ENCODE assay signal across 13 cellular contexts in the genomic region with DNA sequence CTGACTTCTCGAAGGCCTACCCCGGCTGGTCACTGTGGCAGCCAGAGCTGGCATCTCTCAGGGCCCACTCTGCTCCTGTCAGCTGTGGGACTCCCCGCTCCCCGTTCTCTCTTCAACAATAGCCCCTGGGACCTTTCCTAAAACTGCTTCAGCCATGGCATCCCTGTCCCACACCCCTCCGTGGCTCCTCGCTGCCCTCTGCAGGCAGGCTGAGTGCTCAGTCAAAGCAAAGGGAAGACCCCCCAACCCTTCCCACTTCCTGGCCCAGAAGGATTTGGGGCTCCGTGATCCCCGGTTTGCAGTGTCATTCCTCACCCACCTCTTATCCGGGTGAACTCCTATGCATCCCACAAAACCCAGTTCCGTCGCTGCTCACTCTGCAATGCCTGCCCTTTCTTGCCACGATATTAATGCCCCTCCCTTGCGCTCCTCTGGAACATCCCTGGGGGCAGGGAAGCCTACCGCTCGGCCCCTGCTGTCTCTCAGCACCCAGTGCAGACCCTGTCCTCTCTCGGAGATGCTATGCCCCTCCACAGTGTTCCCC. TPM values are rescaled to one million over a fixed set of nuclear protein-coding genes. Genes with fewer than 3 reads are reported as not detected.
DNase-seq lines count a peak whose midpoint lies in the region; ATAC-seq, FAIRE-seq and TF ChIP-seq lines count a peak whose summit lies in the region.
"Had no signal": no experiment of that assay in that cellular context is flagged by ENCODE, and none has a peak within 500 bp of the region (broad histone marks: within the 10 kb centered on the region; RNA-seq: fewer than 3 reads in every experiment).

No MANE protein-coding gene starts in this region.

- H3K27me3 ChIP-seq in bronchial epithelial cell (ENCODE audit: control insufficient read depth, insufficient read depth, low read length) = no peaks in the 10 kb centered on the region

- no peaks in the 10 kb centered on the region for H3K36me3 ChIP-seq in bronchial epithelial cell (ENCODE audit: control insufficient read depth, insufficient read depth, low read length)
- H3K36me3 ChIP-seq: stomach had no signal

- H3K9me3 Mint-ChIP-seq in neural crest cell = no peaks in the 10 kb centered on the region
- H3K9me3 Mint-ChIP-seq: activated naive CD4-positive, alpha-beta T cell treated with anti-CD3 and anti-CD28 coated beads, Interleukin-2, amount 50 U/mL, for 72 hours had no signal

- no peak overlapping the region for H3K4me3 Mint-ChIP-seq in neural crest cell

- POLR2A ChIA-PET in GM10248 (lab: Yijun Ruan, JAX) = no interaction called here

- TF ChIP-seq CTCF in GM10248 (IDR thresholded peaks at IDR 0.05; ENCODE audit: control extremely low read depth, extremely low read depth, low read depth, missing control alignments) (peak; percentile 38), bronchial epithelial cell (IDR thresholded peaks at IDR 0.05; ENCODE audit: insufficient read depth, low read length, severe bottlenecking) (peak; percentile 47), neural crest cell (conservative IDR thresholded peaks at IDR 0.05) (peak; percentile 47)

- no peak for DNase-seq in GM10248 (ENCODE audit: extremely low spot score)
- peak; percentile 19 to 55 for DNase-seq in Kasumi-1 (lab: John Stamatoyannopoulos, UW)
- no peak for DNase-seq in bronchial epithelial cell (ENCODE audit: low read depth)
- peak; percentile 51 for DNase-seq in neural crest cell (ENCODE audit: low read depth, low spot score)
- no peak for DNase-seq in activated T-cell treated with anti-CD3 and anti-CD28 coated beads for 4 hours
- DNase-seq: GDM1, NCI-H2029, stomach had no signal

- ATAC-seq in HG03571 (IDR thresholded peaks at IDR 0.05; ENCODE audit: unreplicated experiment) (no peak), GM21737 (IDR thresholded peaks at IDR 0.05; ENCODE audit: unreplicated experiment) (no peak), HG03457 (IDR thresholded peaks at IDR 0.05; ENCODE audit: unreplicated experiment) (no peak)
- ATAC-seq: activated naive CD4-positive, alpha-beta T cell treated with anti-CD3 and anti-CD28 coated beads, Interleukin-2, amount 50 U/mL, for 72 hours had no signal

- H3K36me3 Mint-ChIP-seq in neural crest cell (ENCODE audit: low read depth) = no peaks in the 10 kb centered on the region
- H3K36me3 Mint-ChIP-seq: activated naive CD4-positive, alpha-beta T cell treated with anti-CD3 and anti-CD28 coated beads, Interleukin-2, amount 50 U/mL, for 72 hours had no signal

- no peak overlapping the region for H3K4me3 ChIP-seq in bronchial epithelial cell (ENCODE audit: low read depth, low read length)
- H3K4me3 ChIP-seq: stomach had no signal

- FAIRE-seq in bronchial epithelial cell (lab: Jason Lieb, UNC) = peak; percentile 47

- H3K27ac Mint-ChIP-seq in neural crest cell (ENCODE audit: unreplicated experiment) = no peak overlapping the region
- H3K27ac Mint-ChIP-seq: activated naive CD4-positive, alpha-beta T cell treated with anti-CD3 and anti-CD28 coated beads, Interleukin-2, amount 50 U/mL, for 72 hours had no signal

- no peaks in the 10 kb centered on the region for H3K4me1 Mint-ChIP-seq in neural crest cell

- CTCF ChIA-PET in GM10248 (lab: Yijun Ruan, JAX) = interaction anchor here (1.3 to 1.6 kb wide), 2 partner anchors 9 to 22 kb away, joined by 3 to 4 read pairs; no protein-coding TSS in a partner anchor

- H3K27me3 Mint-ChIP-seq in neural crest cell (ENCODE audit: low read depth) = no peaks in the 10 kb centered on the region

RNA-seq across cellular contexts. Expression of gene TH, which starts 1.6 kb away (rescaled TPM):
- total RNA-seq in bronchial epithelial cell = under 0.01 and 0.13 TPM in 2 replicates
- 0.61 and 0.68 TPM in 2 replicates for total RNA-seq in neural crest cell
- total RNA-seq: activated naive CD4-positive, alpha-beta T cell treated with anti-CD3 and anti-CD28 coated beads, Interleukin-2, amount 50 U/mL, for 72 hours; myocyte; stomach had no signal

RNA-seq across cellular contexts. Expression of gene INS, which starts 12.2 kb away (rescaled TPM):
- total RNA-seq in bronchial epithelial cell (not detected in 2 replicates), neural crest cell (not detected in 2 replicates)
- total RNA-seq: activated naive CD4-positive, alpha-beta T cell treated with anti-CD3 and anti-CD28 coated beads, Interleukin-2, amount 50 U/mL, for 72 hours; myocyte; stomach had no signal

RNA-seq across cellular contexts. Expression of gene IGF2, which starts 34.0 kb away (rescaled TPM):
- total RNA-seq in bronchial epithelial cell (1.0 and 6.6 TPM in 2 replicates), neural crest cell (19.0 and 20.1 TPM in 2 replicates)

Comparison
In these comparisons a context has a peak if more than half of its experiments do, and no peak if none do; other contexts are left out.
1. DNase-seq: peak in Kasumi-1 (2 of 2) and neural crest cell (single experiment); none in GM10248 (single experiment), bronchial epithelial cell (single experiment) and activated T-cell treated with anti-CD3 and anti-CD28 coated beads for 4 hours (single experiment).
2. Peak in every context shown above with its lines, with median percentiles within 50 percentile points of each other: CTCF ChIP-seq.